12 cellular contexts compared by ENCODE assay signal in the genomic region with DNA sequence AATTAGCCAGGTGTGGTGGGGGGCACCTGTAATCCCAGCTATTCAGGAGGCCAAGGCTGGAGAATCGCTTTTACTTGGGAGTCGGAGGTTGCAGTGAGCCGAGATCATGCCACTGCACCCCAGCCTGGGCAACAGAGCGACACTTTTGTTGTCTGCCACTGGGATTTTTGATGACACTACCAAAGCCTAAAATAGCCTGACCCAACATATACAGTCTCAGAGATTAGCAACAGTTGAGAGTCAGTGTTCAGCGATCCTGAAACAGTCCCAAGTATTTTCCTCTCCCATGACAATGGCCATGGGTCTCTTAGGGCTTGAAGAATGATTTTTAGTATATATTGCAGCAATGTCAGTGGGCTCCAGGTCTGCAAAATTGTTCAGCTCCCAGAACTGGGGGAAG. TPM values are rescaled to one million over a fixed set of nuclear protein-coding genes. Genes with fewer than 3 reads are reported as not detected.
DNase-seq lines count a peak whose midpoint lies in the region; ATAC-seq and TF ChIP-seq lines count a peak whose summit lies in the region.
"Had no signal": no experiment of that assay in that cellular context is flagged by ENCODE, and none has a peak within 500 bp of the region (broad histone marks: within the 10 kb centered on the region; RNA-seq: fewer than 3 reads in every experiment).

No MANE protein-coding gene starts in this region.

- H3K14ac ChIP-seq in neuronal stem cell (ENCODE audit: low read length), result no peak overlapping the region

- no peak for DNase-seq in Right ventricle myocardium superior
- no peak for DNase-seq in left ventricle myocardium superior
- DNase-seq in gastrocnemius medialis, result no peak
- no peak for DNase-seq in glomerular visceral epithelial cell (ENCODE audit: extremely low spot score)
- no peak for DNase-seq in GM20000 (ENCODE audit: low spot score)
- DNase-seq in neuronal stem cell (ENCODE audit: low spot score), result no peak
- DNase-seq: CD4-positive, alpha-beta memory T cell; DMS79; HCEC 1CT; IMR-90 had no signal

- H3K18ac ChIP-seq in neuronal stem cell (ENCODE audit: low read length), result no peak overlapping the region

- H3K4me3 ChIP-seq in gastrocnemius medialis (no peak overlapping the region), neuronal stem cell (ENCODE audit: low read length in 2 of 2) (no peak overlapping the region)

- H2BK120ac ChIP-seq in neuronal stem cell (ENCODE audit: low read depth, low read length), result no peak overlapping the region

- in situ Hi-C loops in gastrocnemius medialis (cut with MboI; ENCODE audit: low sequenced_read_pairs in 4 of 4), result no loop called here

- ATAC-seq in Right ventricle myocardium superior (ENCODE audit: poor library complexity) (peak; percentile 59), left ventricle myocardium superior (peak; percentile 60), gastrocnemius medialis (peak in 1 of 2 donors; percentile 65)

- no peak overlapping the region for H3K23ac ChIP-seq in neuronal stem cell (ENCODE audit: low read depth, low read length, poor library complexity)

- H3K4me2 ChIP-seq in neuronal stem cell (ENCODE audit: insufficient read depth, low read length, poor library complexity, severe bottlenecking), result no peak overlapping the region

- H3K27ac ChIP-seq in VCaP, result peak overlapping the region; percentile 31
- peak overlapping the region in 3 of 4 donors; percentile 30 to 40 (median 35) for H3K27ac ChIP-seq in gastrocnemius medialis
- H3K27ac ChIP-seq in neuronal stem cell (replicated peaks; ENCODE audit: low read length), result no peak overlapping the region
- H3K27ac ChIP-seq: C4-2B had no signal

- H3K9me3 ChIP-seq in gastrocnemius medialis (no peaks in the 10 kb centered on the region), neuronal stem cell (replicated peaks in 1 of 2; ENCODE audit: control insufficient read depth in 2 of 2, insufficient read depth in 1 of 2, low read depth in 1 of 2, low read length in 2 of 2) (no peaks in the 10 kb centered on the region)

- WGBS in neuronal stem cell (ENCODE audit: extremely low coverage in 2 of 2, insufficient read length in 2 of 2, insufficient replicate concordance in 1 of 2), 2 donors, result no CpG with 5 or more reads among the region's 5 CpGs

- no peak overlapping the region for H2AK5ac ChIP-seq in neuronal stem cell (ENCODE audit: low read depth, low read length)

- TF ChIP-seq CTCF in VCaP (conservative IDR thresholded peaks at IDR 0.05) (no peak), gastrocnemius medialis (IDR thresholded peaks at IDR 0.05 in 4 of 5, conservative IDR thresholded peaks at IDR 0.05 in 1 of 5) (no peak), GM20000 (IDR thresholded peaks at IDR 0.05; ENCODE audit: extremely low read depth, missing control alignments) (no peak)

- H3K27me3 ChIP-seq in gastrocnemius medialis (no peaks in the 10 kb centered on the region), neuronal stem cell (ENCODE audit: control insufficient read depth in 3 of 3, insufficient read depth in 3 of 3, low read depth in 1 of 3, low read length in 3 of 3) (no peaks in the 10 kb centered on the region)

- no peak overlapping the region for H2BK12ac ChIP-seq in neuronal stem cell (ENCODE audit: low read length)

- H3K4ac ChIP-seq in neuronal stem cell (ENCODE audit: low read length), result no peak overlapping the region

- no peak overlapping the region for H2BK5ac ChIP-seq in neuronal stem cell (ENCODE audit: low read length)

- no peak overlapping the region for H2BK15ac ChIP-seq in neuronal stem cell (ENCODE audit: low read length)

- TF ChIP-seq POLR2A in gastrocnemius medialis (IDR thresholded peaks at IDR 0.05), result no peak

- H3K36me3 ChIP-seq in gastrocnemius medialis (no peaks in the 10 kb centered on the region), neuronal stem cell (replicated peaks in 1 of 2; ENCODE audit: control insufficient read depth in 2 of 2, insufficient read depth in 2 of 2, low read length in 2 of 2) (peaks cover 13 to 36% of the 10 kb centered on the region in 2 donors)

- no peaks in the 10 kb centered on the region for H3K79me1 ChIP-seq in neuronal stem cell (ENCODE audit: low read depth, low read length)

- H2AFZ ChIP-seq in neuronal stem cell (ENCODE audit: low read length), result no peak overlapping the region

- H3K9ac ChIP-seq in neuronal stem cell (ENCODE audit: low read depth, low read length, poor library complexity), result no peak overlapping the region

- no peak overlapping the region for H4K91ac ChIP-seq in neuronal stem cell (ENCODE audit: low read depth, low read length, poor library complexity)

- H4K8ac ChIP-seq in neuronal stem cell (ENCODE audit: low read depth, low read length), result no peak overlapping the region

- H3K4me1 ChIP-seq in gastrocnemius medialis, result peaks cover 10 to 13% of the 10 kb centered on the region in 2 donors
- no peaks in the 10 kb centered on the region for H3K4me1 ChIP-seq in neuronal stem cell (ENCODE audit: control insufficient read depth in 2 of 2, insufficient read depth in 1 of 2, low read depth in 1 of 2, low read length in 2 of 2)

- intact Hi-C loops in Right ventricle myocardium superior (cut with DNase I) (no loop called here), left ventricle myocardium superior (cut with micrococcal nuclease) (no loop called here), gastrocnemius medialis (cut with DNase I; ENCODE audit: low total_unique reads) (no loop called here)

RNA-seq across cellular contexts. Expression of a gene that starts 32.9 kb away (rescaled TPM):
- 142 TPM for total RNA-seq in Right ventricle myocardium superior
- 194 TPM for total RNA-seq in left ventricle myocardium superior
- 10 to 100 TPM in 3 of 4 donors, 1 to 10 TPM in 1; 4.2 to 27.1 (median 14.6) TPM for total RNA-seq in gastrocnemius medialis
- polyA plus RNA-seq in neuronal stem cell (2013, experiment 1 of 2), result 8.0 TPM
- 9.0 TPM for polyA plus RNA-seq in neuronal stem cell (2013, experiment 2 of 2)

RNA-seq across cellular contexts. Expression of a gene that starts 44.3 kb away (rescaled TPM):
- total RNA-seq in Right ventricle myocardium superior, result 4,220 TPM
- total RNA-seq in left ventricle myocardium superior, result 4,849 TPM
- total RNA-seq in gastrocnemius medialis, result 1,000 to 10,000 TPM; 4,595 to 7,577 (median 5,951) TPM
- polyA plus RNA-seq in neuronal stem cell (2013, experiment 1 of 2), result 2,914 TPM
- polyA plus RNA-seq in neuronal stem cell (2013, experiment 2 of 2), result 3,114 TPM
